2 cellular contexts compared by ENCODE assay signal in genomic region chr17:41740506-41740905, GRCh38.
A peak's percentile ranks its signal among the peaks of the same experiment; 100 is the strongest.
TF ChIP-seq lines count a peak whose summit lies in the region.

No MANE protein-coding gene starts in this region.

TF ChIP-seq in A549, 52 proteins besides CTCF, POLR2A, EP300 and RAD21:
- TF ChIP-seq RFX5 (IDR thresholded peaks at IDR 0.05) (no peak), TFCP2L1 (CRISPR knock-in tag; IDR thresholded peaks at IDR 0.05) (no peak), CHD4 (IDR thresholded peaks at IDR 0.05; ENCODE audit: borderline replicate concordance) (0 out of 2 replicates have a peak, but pooled peaks have one; percentile 55), ZFP36 (IDR thresholded peaks at IDR 0.05; ENCODE audit: borderline replicate concordance, partially characterized antibody) (peak; percentile 68)

TF ChIP-seq in HEK293, 187 proteins besides CTCF, POLR2A, EP300 and RAD21:
- no peak for TF ChIP-seq ZNF449 (tag by site-specific recombination; IDR thresholded peaks at IDR 0.05)
- TF ChIP-seq ZNF558 (tag by site-specific recombination; IDR thresholded peaks at IDR 0.05), result no peak
- no peak for TF ChIP-seq ZNF621 (tag by site-specific recombination; IDR thresholded peaks at IDR 0.05)
- 0 out of 2 replicates have a peak, but pooled peaks have one; percentile 73 for TF ChIP-seq ZNF768 (tag by site-specific recombination; IDR thresholded peaks at IDR 0.05)
- no peak for TF ChIP-seq ZBTB10 (tag by site-specific recombination; IDR thresholded peaks at IDR 0.05)
